In genomic region chr2:210541280-210541902, GRCh38 we compare ENCODE assay signal across 1 cellular context.
A peak's percentile ranks its signal among the peaks of the same experiment; 100 is the strongest.
TF ChIP-seq lines count a peak whose summit lies in the region.

No MANE protein-coding gene starts in this region.

TF ChIP-seq in HepG2, 621 proteins besides CTCF, POLR2A, EP300 and RAD21 (continued from another document and continues in another):
- TF ChIP-seq ZBTB2 (CRISPR knock-in tag; IDR thresholded peaks at IDR 0.05; ENCODE audit: low read depth) (no peak), SRY (CRISPR knock-in tag; IDR thresholded peaks at IDR 0.05) (no peak), NR3C1 (CRISPR knock-in tag; IDR thresholded peaks at IDR 0.05) (no peak), GFI1 (CRISPR knock-in tag; IDR thresholded peaks at IDR 0.05; ENCODE audit: borderline replicate concordance) (peak; percentile 76), ZNF138 (CRISPR knock-in tag; IDR thresholded peaks at IDR 0.05; ENCODE audit: low read depth) (no peak), RERE (CRISPR knock-in tag; IDR thresholded peaks at IDR 0.05; ENCODE audit: low read depth) (peak; percentile 91), MXD4 (CRISPR knock-in tag; IDR thresholded peaks at IDR 0.05) (peak; percentile 68), ZNF18 (CRISPR knock-in tag; IDR thresholded peaks at IDR 0.05; ENCODE audit: insufficient replicate concordance) (no peak), KDM6A (CRISPR knock-in tag; IDR thresholded peaks at IDR 0.05; ENCODE audit: low read depth) (peak; percentile 86), FOSL2 (CRISPR knock-in tag; IDR thresholded peaks at IDR 0.05) (peak; percentile 93), ZNF318 (CRISPR knock-in tag; IDR thresholded peaks at IDR 0.05) (no peak), NPAS2 (CRISPR knock-in tag; IDR thresholded peaks at IDR 0.05; ENCODE audit: borderline replicate concordance) (no peak), FOXP1 (IDR thresholded peaks at IDR 0.05) (peak; percentile 59; the same call in 1 of the 2 replicates), FOXP1 (CRISPR knock-in tag; IDR thresholded peaks at IDR 0.05) (peak; percentile 98), ZNF792 (CRISPR knock-in tag; IDR thresholded peaks at IDR 0.05) (peak; percentile 70; the same call in 1 of the 2 replicates), RNF219 (CRISPR knock-in tag; IDR thresholded peaks at IDR 0.05) (peak; percentile 18; the same call in 1 of the 2 replicates), NFATC3 (CRISPR knock-in tag; IDR thresholded peaks at IDR 0.05) (no peak), PHF5A (CRISPR knock-in tag; IDR thresholded peaks at IDR 0.05; ENCODE audit: low read depth, unreplicated experiment) (peak; percentile 93), ZNF280D (CRISPR knock-in tag; IDR thresholded peaks at IDR 0.05) (peak; percentile 78; the same call in 1 of the 2 replicates), ZNF777 (CRISPR knock-in tag; IDR thresholded peaks at IDR 0.05) (no peak), ZNF296 (CRISPR knock-in tag; conservative IDR thresholded peaks at IDR 0.05) (no peak), REST (IDR thresholded peaks at IDR 0.05; ENCODE audit: borderline replicate concordance in 1 of 2, low read depth in 1 of 2, low read length in 2 of 2) (peak in 1 of 2 experiments; percentile 53; a peak in 1 of 4 replicates), ZNF878 (CRISPR knock-in tag; IDR thresholded peaks at IDR 0.05) (peak; percentile 39; the same call in 1 of the 2 replicates), ATF5 (CRISPR knock-in tag; IDR thresholded peaks at IDR 0.05; ENCODE audit: low read depth) (no peak), CHCHD3 (CRISPR knock-in tag; IDR thresholded peaks at IDR 0.05) (no peak)
